Comparison of ENCODE assay signal across 24 cellular contexts in the genomic region with DNA sequence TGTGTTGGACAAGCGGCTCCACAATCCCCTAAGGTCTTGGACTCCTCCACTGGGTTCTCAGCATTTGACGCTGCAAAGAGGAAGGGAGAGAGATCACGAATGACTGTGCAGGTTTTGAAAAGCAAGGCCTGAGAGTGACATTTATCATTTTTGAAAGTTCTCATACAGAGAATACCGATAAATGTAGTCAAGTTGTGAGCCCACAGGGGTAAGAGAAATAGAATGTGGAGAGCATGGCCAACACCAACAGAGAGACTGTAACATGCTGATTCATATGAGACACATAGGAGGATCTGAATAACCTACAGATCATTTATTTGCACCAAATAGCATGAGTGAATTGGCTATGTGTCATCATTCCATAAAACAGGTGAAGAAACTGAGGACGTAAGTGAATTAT.
A peak's percentile ranks its signal among the peaks of the same experiment; 100 is the strongest.
DNase-seq lines count a peak whose midpoint lies in the region; ATAC-seq, FAIRE-seq and TF ChIP-seq lines count a peak whose summit lies in the region.
"Had no signal": no experiment of that assay in that cellular context is flagged by ENCODE, and none has a peak within 500 bp of the region (broad histone marks: within the 10 kb centered on the region; RNA-seq: fewer than 3 reads in every experiment).

No MANE protein-coding gene starts in this region.

- ATAC-seq in GM21515 (IDR thresholded peaks at IDR 0.05; ENCODE audit: unreplicated experiment) (peak; percentile 44), HG03039 (IDR thresholded peaks at IDR 0.05; ENCODE audit: unreplicated experiment) (peak; percentile 65), GM21367 (IDR thresholded peaks at IDR 0.05; ENCODE audit: unreplicated experiment) (no peak), left lobe of liver (no peak)
- ATAC-seq: activated CD4-positive, CD25-positive, alpha-beta regulatory T cell treated with anti-CD3 and anti-CD28 coated beads, Interleukin-2, amount 50 U/mL, for 24 hours; activated T-cell treated with anti-CD3 and anti-CD28 coated beads, Interleukin-2, amount 50 U/mL, for 4 hours; left lung; Panc1; psoas muscle had no signal

- no peak overlapping the region for H3K27ac ChIP-seq in mammary epithelial cell (ENCODE audit: insufficient read depth, low read depth, low read length)
- H3K27ac ChIP-seq: ascending aorta, C4-2B, left lung, psoas muscle, SJSA1 had no signal

- in situ Hi-C loops in mammary epithelial cell (cut with MboI; ENCODE audit: low sequenced_read_pairs in 2 of 2): no loop called here

- no peaks in the 10 kb centered on the region for H4K20me1 ChIP-seq in mammary epithelial cell (ENCODE audit: insufficient read depth, low read length)

- no peak overlapping the region for H3K4me3 ChIP-seq in mammary epithelial cell (replicated peaks in 1 of 3; ENCODE audit: insufficient read depth in 1 of 3, low read depth in 2 of 3, low read length in 3 of 3)
- H3K4me3 ChIP-seq: ascending aorta, left lung, psoas muscle, SJSA1, smooth muscle cell had no signal

- no peaks in the 10 kb centered on the region for H3K79me2 ChIP-seq in mammary epithelial cell (ENCODE audit: insufficient read depth, low read length)

- H3K36me3 ChIP-seq in mammary epithelial cell (ENCODE audit: insufficient read depth, low read length): no peaks in the 10 kb centered on the region
- H3K36me3 ChIP-seq: ascending aorta, left lung, SJSA1 had no signal

- intact Hi-C loops in mammary epithelial cell (cut with micrococcal nuclease): no loop called here

- no TSS peak for BruUV-seq in mammary epithelial cell (replicated peaks; lab: Mats Ljungman, UMichigan)

- H3K4me1 ChIP-seq in mammary epithelial cell (ENCODE audit: insufficient read depth, low read length): no peaks in the 10 kb centered on the region
- H3K4me1 ChIP-seq: ascending aorta, left lung, psoas muscle, SJSA1 had no signal

- no peaks in the 10 kb centered on the region for H3K9me3 ChIP-seq in mammary epithelial cell (replicated peaks; ENCODE audit: insufficient read depth, low read length)
- H3K9me3 ChIP-seq: ascending aorta, left lung, psoas muscle, SJSA1 had no signal

- no peak overlapping the region for H3K9ac ChIP-seq in mammary epithelial cell (ENCODE audit: insufficient read depth, low read length)

- WGBS in mammary epithelial cell (ENCODE audit: low coverage, missing lambda C conversion rate): 72% methylated on average over 5 of the region's 5 CpGs

- TF ChIP-seq POLR2A in GM12892 (IDR thresholded peaks at IDR 0.05; ENCODE audit: low read depth, low read length): no peak

- FAIRE-seq in GM12892 (lab: Jason Lieb, UNC): peak; percentile 73

- DNase-seq in GM12892 (ENCODE audit: insufficient read length) (no peak), mammary epithelial cell (peak; percentile 29), NCI-H146 (lab: John Stamatoyannopoulos, UW) (no peak), NCI-H774 (lab: John Stamatoyannopoulos, UW) (no peak), left lobe of liver (ENCODE audit: low spot score) (no peak)
- DNase-seq: activated naive CD4-positive, alpha-beta T cell treated with anti-CD3 and anti-CD28 coated beads, Interleukin-2, amount 50 U/mL, for 16 hours; activated T-cell treated with anti-CD3 and anti-CD28 coated beads, Interleukin-2, amount 50 U/mL, for 4 hours; effector memory CD4-positive, alpha-beta T cell; H9; left lung; NCI-H1436; NCI-H2171; NCI-H748 treated with DMSO at 0.1 percent for 48 hours; psoas muscle; stimulated activated CD4-positive, alpha-beta T cell treated with anti-CD3 and anti-CD28 coated beads, Interleukin-4, amount 100 ng/mL, for 4 hours had no signal

- H2AFZ ChIP-seq in mammary epithelial cell (ENCODE audit: low read depth, low read length): no peak overlapping the region

- dilution Hi-C loops in mammary epithelial cell (cut with HindIII; ENCODE audit: low sequenced_read_pairs): no loop called here

- CTCF ChIA-PET in mammary epithelial cell (lab: Charles Lee; ENCODE audit: low non-redundant PET): no interaction called here

- TF ChIP-seq CTCF in mammary epithelial cell (conservative IDR thresholded peaks at IDR 0.05 in 1 of 2, IDR thresholded peaks at IDR 0.05 in 1 of 2; ENCODE audit: extremely low read depth in 1 of 2, insufficient read depth in 1 of 2, low read depth in 1 of 2, low read length in 2 of 2): no peak

- H3K4me2 ChIP-seq in mammary epithelial cell (ENCODE audit: insufficient read depth, low read depth, low read length): no peak overlapping the region
- H3K4me2 ChIP-seq: smooth muscle cell had no signal

- H3K27me3 ChIP-seq in mammary epithelial cell (ENCODE audit: insufficient read depth, low read length): no peaks in the 10 kb centered on the region
- H3K27me3 ChIP-seq: ascending aorta, left lung, SJSA1 had no signal

Comparison
In these comparisons a context has a peak if more than half of its experiments do, and no peak if none do; other contexts are left out.
1. ATAC-seq: peak in GM21515 (single experiment) and HG03039 (single experiment); none in GM21367 (single experiment) and left lobe of liver (single experiment).